1 cellular context compared by ENCODE assay signal in the genomic region with DNA sequence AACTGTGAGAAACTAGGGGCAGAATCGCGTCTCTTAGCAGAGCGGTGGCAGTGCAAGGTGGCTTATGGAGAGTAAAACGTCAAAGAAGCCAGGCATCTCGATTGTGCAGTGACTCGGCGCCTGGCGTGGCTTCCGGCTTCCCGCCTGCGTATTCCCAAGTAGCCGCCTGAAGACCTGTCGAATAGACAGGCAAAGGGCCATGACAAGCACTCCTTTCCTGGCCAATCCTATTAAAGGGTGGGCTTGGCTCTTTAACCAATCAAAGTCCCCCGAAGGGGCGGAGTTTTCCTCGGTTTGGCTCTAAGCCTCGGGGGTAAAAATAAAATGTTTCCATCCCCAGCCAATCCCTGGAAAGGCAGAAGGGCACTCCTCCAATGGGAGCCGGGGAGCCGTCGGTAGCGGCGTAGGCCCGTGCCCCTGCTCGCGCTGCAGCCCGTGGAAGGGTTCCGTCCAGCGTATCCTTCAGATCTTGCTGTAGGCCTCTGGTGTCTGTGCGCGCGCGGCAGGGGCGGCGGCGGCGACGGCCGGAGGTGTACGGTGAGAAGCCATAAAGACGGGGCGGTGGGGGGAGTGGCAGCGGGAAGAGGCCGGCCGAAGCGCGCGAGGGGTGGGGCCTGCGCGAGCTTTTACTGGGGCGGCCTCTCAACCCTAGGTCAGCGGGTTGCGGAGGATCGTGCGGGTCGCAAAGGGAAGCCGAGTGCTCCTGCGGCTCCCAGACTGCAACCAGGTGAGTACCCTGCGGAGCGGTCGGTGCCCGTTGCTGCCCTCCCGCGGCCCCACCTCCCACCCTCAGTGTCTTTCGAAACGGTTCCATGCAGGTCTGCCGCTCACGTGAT.
A peak's percentile ranks its signal among the peaks of the same experiment; 100 is the strongest.
TF ChIP-seq lines count a peak whose summit lies in the region.

A gene with protein sequence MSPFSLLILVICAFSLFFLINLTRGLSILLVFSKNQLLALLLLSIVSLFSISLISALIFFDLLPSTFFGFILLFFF (plus strand): TSS at position 395 of the 836 bp plus-strand sequence. CDS start 30,131 bp downstream, outside the sequence.

TF ChIP-seq in HEK293, 187 proteins besides CTCF, POLR2A, EP300 and RAD21 (continued from another document):
- TF ChIP-seq EGR2 (tag by site-specific recombination; IDR thresholded peaks at IDR 0.05; ENCODE audit: low read depth), result peak; percentile 32; the same call in 1 of the 2 replicates
- TF ChIP-seq ZNF324 (tag by site-specific recombination; IDR thresholded peaks at IDR 0.05), result no peak
- no peak; the same call in 1 of the 2 replicates for TF ChIP-seq ZNF629 (tag by site-specific recombination; IDR thresholded peaks at IDR 0.05)
- TF ChIP-seq BCL11B (tag by site-specific recombination; IDR thresholded peaks at IDR 0.05; ENCODE audit: low read depth), result no peak
- peak; percentile 49 for TF ChIP-seq KLF1 (tag by site-specific recombination; IDR thresholded peaks at IDR 0.05)
- TF ChIP-seq ZNF433 (tag by site-specific recombination; IDR thresholded peaks at IDR 0.05; ENCODE audit: low read depth), result no peak
- no peak for TF ChIP-seq WT1 (tag by site-specific recombination; IDR thresholded peaks at IDR 0.05)
- TF ChIP-seq ZNF292 (tag by site-specific recombination; IDR thresholded peaks at IDR 0.05; ENCODE audit: borderline replicate concordance, low read depth), result no peak
- TF ChIP-seq KLF7 (tag by site-specific recombination; IDR thresholded peaks at IDR 0.05; ENCODE audit: borderline replicate concordance), result 0 out of 2 replicates have a peak, but pooled peaks have one; percentile 45
- TF ChIP-seq, protein P1, sequence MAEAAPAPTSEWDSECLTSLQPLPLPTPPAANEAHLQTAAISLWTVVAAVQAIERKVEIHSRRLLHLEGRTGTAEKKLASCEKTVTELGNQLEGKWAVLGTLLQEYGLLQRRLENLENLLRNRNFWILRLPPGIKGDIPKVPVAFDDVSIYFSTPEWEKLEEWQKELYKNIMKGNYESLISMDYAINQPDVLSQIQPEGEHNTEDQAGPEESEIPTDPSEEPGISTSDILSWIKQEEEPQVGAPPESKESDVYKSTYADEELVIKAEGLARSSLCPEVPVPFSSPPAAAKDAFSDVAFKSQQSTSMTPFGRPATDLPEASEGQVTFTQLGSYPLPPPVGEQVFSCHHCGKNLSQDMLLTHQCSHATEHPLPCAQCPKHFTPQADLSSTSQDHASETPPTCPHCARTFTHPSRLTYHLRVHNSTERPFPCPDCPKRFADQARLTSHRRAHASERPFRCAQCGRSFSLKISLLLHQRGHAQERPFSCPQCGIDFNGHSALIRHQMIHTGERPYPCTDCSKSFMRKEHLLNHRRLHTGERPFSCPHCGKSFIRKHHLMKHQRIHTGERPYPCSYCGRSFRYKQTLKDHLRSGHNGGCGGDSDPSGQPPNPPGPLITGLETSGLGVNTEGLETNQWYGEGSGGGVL (tag by site-specific recombination; IDR thresholded peaks at IDR 0.05), result peak; percentile 60; the same call in 1 of the 2 replicates
